27 cellular contexts compared by ENCODE assay signal in the genomic region with DNA sequence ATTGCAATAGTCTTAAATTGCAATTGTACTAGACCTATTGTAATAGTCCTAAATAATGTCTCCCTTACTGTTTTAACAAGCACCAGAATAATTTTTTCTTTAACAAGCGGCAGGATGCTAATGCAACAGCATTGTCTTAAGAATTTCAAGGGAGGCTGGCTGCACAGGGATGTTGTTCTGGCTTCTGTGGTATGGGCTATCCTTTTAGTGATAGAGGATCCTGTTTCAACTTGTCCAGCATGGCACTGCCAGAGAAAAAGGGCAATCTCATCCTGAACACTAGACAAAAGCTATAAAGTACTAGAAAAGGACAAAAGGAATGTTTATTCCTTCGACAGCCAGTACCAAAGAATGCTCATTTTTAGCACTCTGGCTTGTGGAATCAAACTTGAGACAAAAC.
"Had no signal": no experiment of that assay in that cellular context is flagged by ENCODE, and none has a peak within 500 bp of the region (broad histone marks: within the 10 kb centered on the region; RNA-seq: fewer than 3 reads in every experiment).

No MANE protein-coding gene starts in this region.

- DNase-seq: activated B cell treated with CpG ODN at 0.5 μM for 24 hours; activated CD4-positive, alpha-beta T cell treated with anti-CD3 and anti-CD28 coated beads for 48 hours; activated CD4-positive, alpha-beta T cell treated with anti-CD3 and anti-CD28 coated beads, Interleukin-2, amount 50 U/mL, for 1 hour; activated CD4-positive, alpha-beta T cell treated with anti-CD3 and anti-CD28 coated beads, Interleukin-2, amount 50 U/mL, for 48 hours; activated CD8-positive, alpha-beta memory T cell treated with anti-CD3 and anti-CD28 coated beads for 24 hours; activated CD8-positive, alpha-beta T cell treated with anti-CD3 and anti-CD28 coated beads for 36 hours; activated effector memory CD4-positive, alpha-beta T cell treated with Interleukin-2 at 50 U/mL for 16 hours; activated gamma-delta T cell treated with Interleukin-2 at 50 U/mL for 16 hours; activated naive CD4-positive, alpha-beta T cell treated with anti-CD3 and anti-CD28 coated beads, Interleukin-2, amount 50 U/mL, for 16 hours; activated naive CD4-positive, alpha-beta T cell treated with Interleukin-2 at 50 U/mL for 16 hours; activated T-cell treated with anti-CD3 and anti-CD28 coated beads, Interleukin-2, amount 50 U/mL, for 4 hours; amniotic stem cell; anterior cingulate cortex; body of pancreas; dorsolateral prefrontal cortex; effector memory CD4-positive, alpha-beta T cell; endodermal cell; esophagus squamous epithelium; foreskin melanocyte; T-helper 1 cell; T-helper 17 cell; T1000; WERI-Rb-1 had no signal

- H3K36me3 ChIP-seq: esophagus squamous epithelium, gastroesophageal sphincter, WERI-Rb-1 had no signal

- H3K4me3 ChIP-seq: body of pancreas, coronary artery, dorsolateral prefrontal cortex, esophagus squamous epithelium, gastroesophageal sphincter had no signal

- H3K4me1 ChIP-seq: body of pancreas, esophagus squamous epithelium, gastroesophageal sphincter had no signal

- H3K27me3 ChIP-seq: body of pancreas, esophagus squamous epithelium, gastroesophageal sphincter had no signal

- H3K9me3 ChIP-seq: body of pancreas, esophagus squamous epithelium, gastroesophageal sphincter had no signal

- ATAC-seq: activated CD4-positive, CD25-positive, alpha-beta regulatory T cell treated with anti-CD3 and anti-CD28 coated beads, Interleukin-2, amount 50 U/mL, for 24 hours; activated CD8-positive, alpha-beta T cell treated with anti-CD3 and anti-CD28 coated beads for 36 hours; activated T-cell treated with anti-CD3 and anti-CD28 coated beads, Interleukin-2, amount 50 U/mL, for 4 hours; activated T-helper 17 cell treated with anti-CD3 and anti-CD28 coated beads, Interleukin-2, amount 50 U/mL, for 72 hours; body of pancreas; gastroesophageal sphincter; T-helper 17 cell had no signal

- H3K27ac ChIP-seq: body of pancreas, coronary artery, dorsolateral prefrontal cortex, esophagus squamous epithelium, gastroesophageal sphincter, WERI-Rb-1 had no signal
